14 cellular contexts compared by ENCODE assay signal in genomic region chr12:72207756-72208155, GRCh38.
DNase-seq lines count a peak whose midpoint lies in the region; ATAC-seq and TF ChIP-seq lines count a peak whose summit lies in the region.
"Had no signal": no experiment of that assay in that cellular context is flagged by ENCODE, and none has a peak within 500 bp of the region (broad histone marks: within the 10 kb centered on the region; RNA-seq: fewer than 3 reads in every experiment).

No MANE protein-coding gene starts in this region.

- H3K4me1 ChIP-seq in foreskin keratinocyte = no peaks in the 10 kb centered on the region
- H3K4me1 ChIP-seq: BLaER1, HAP-1 had no signal

- H3K27ac Mint-ChIP-seq in chondrocyte (ENCODE audit: unreplicated experiment) (no peak overlapping the region), endothelial cell (ENCODE audit: unreplicated experiment) (no peak overlapping the region)
- H3K27ac Mint-ChIP-seq: IgD-negative memory B cell had no signal

- H3K27me3 Mint-ChIP-seq in chondrocyte (ENCODE audit: low read depth) (no peaks in the 10 kb centered on the region), endothelial cell (ENCODE audit: unreplicated experiment) (peaks cover 1% of the 10 kb centered on the region)
- H3K27me3 Mint-ChIP-seq: IgD-negative memory B cell had no signal

- no peaks in the 10 kb centered on the region for H3K36me3 ChIP-seq in WERI-Rb-1
- H3K36me3 ChIP-seq: BLaER1, HAP-1 had no signal

- no peak overlapping the region; the same call in 1 of the 2 replicates for H3K4me3 ChIP-seq in WERI-Rb-1 (ENCODE audit: low read depth, low read length)
- H3K4me3 ChIP-seq: BLaER1, HAP-1 had no signal

- H3K9me3 Mint-ChIP-seq in chondrocyte (ENCODE audit: low read depth) (no peaks in the 10 kb centered on the region), endothelial cell (ENCODE audit: unreplicated experiment) (no peaks in the 10 kb centered on the region)

- no peaks in the 10 kb centered on the region for H3K36me3 Mint-ChIP-seq in chondrocyte (ENCODE audit: low read depth)
- H3K36me3 Mint-ChIP-seq in endothelial cell (ENCODE audit: low read depth, unreplicated experiment) = no peaks in the 10 kb centered on the region
- H3K36me3 Mint-ChIP-seq: IgD-negative memory B cell had no signal

- TF ChIP-seq CTCF in WERI-Rb-1 (IDR thresholded peaks at IDR 0.05; ENCODE audit: low read depth, low read length) (no peak), chondrocyte (IDR thresholded peaks at IDR 0.05) (no peak), foreskin keratinocyte (conservative IDR thresholded peaks at IDR 0.05) (no peak), endothelial cell (IDR thresholded peaks at IDR 0.05; ENCODE audit: unreplicated experiment) (no peak)

- H3K4me3 Mint-ChIP-seq in chondrocyte (ENCODE audit: unreplicated experiment) = no peak overlapping the region
- no peak overlapping the region for H3K4me3 Mint-ChIP-seq in endothelial cell (ENCODE audit: unreplicated experiment)
- H3K4me3 Mint-ChIP-seq: IgD-negative memory B cell had no signal

- peak; percentile 6 for DNase-seq in EH (ENCODE audit: low read depth)
- DNase-seq in WERI-Rb-1 = peak; percentile 49
- peak; percentile 25 for DNase-seq in inferior parietal cortex (ENCODE audit: extremely low spot score)
- DNase-seq in substantia nigra (lab: John Stamatoyannopoulos, UW) = peak in 13 of 49 donors; percentile 0 to 25 (median 6)
- no peak for DNase-seq in chondrocyte (ENCODE audit: low spot score)
- DNase-seq in foreskin keratinocyte = no peak
- DNase-seq in endothelial cell (ENCODE audit: low spot score) = no peak
- DNase-seq: NCI-H1930; NK-92 treated with Interleukin-12 subunit alpha and Interleukin-12 subunit beta, amount 100 ng/mL, for 24 hours; OCI-M1 had no signal

- H3K4me1 Mint-ChIP-seq in chondrocyte (ENCODE audit: low read depth) (no peaks in the 10 kb centered on the region), endothelial cell (ENCODE audit: unreplicated experiment) (no peaks in the 10 kb centered on the region)
- H3K4me1 Mint-ChIP-seq: IgD-negative memory B cell had no signal

- H3K27me3 ChIP-seq in WERI-Rb-1 (ENCODE audit: insufficient read depth, low read depth, severe bottlenecking) (no peaks in the 10 kb centered on the region), foreskin keratinocyte (no peaks in the 10 kb centered on the region)
- H3K27me3 ChIP-seq: BLaER1 had no signal

- no peaks in the 10 kb centered on the region for H3K9me3 ChIP-seq in WERI-Rb-1 (ENCODE audit: severe bottlenecking)
- H3K9me3 ChIP-seq: BLaER1, HAP-1 had no signal

- no peak for ATAC-seq in foreskin keratinocyte

- H3K27ac ChIP-seq in WERI-Rb-1 = peak overlapping the region; percentile 75
- H3K27ac ChIP-seq in substantia nigra (ENCODE audit: low read depth, low read length, poor library complexity, severe bottlenecking) = peak overlapping the region; percentile 36
- no peak overlapping the region for H3K27ac ChIP-seq in foreskin keratinocyte
- H3K27ac ChIP-seq: BLaER1, RWPE1 had no signal

Comparison
In these comparisons a context has a peak if more than half of its experiments do, and no peak if none do; other contexts are left out.
1. DNase-seq: peak in EH (single experiment), WERI-Rb-1 (single experiment) and inferior parietal cortex (single experiment); none in chondrocyte (single experiment), foreskin keratinocyte (0 of 2) and endothelial cell (single experiment).